ENCODE assay signal across 7 cellular contexts in genomic region chr19:13842294-13843103, GRCh38. TPM values are rescaled to one million over a fixed set of nuclear protein-coding genes. Genes with fewer than 3 reads are reported as not detected.
DNase-seq lines count a peak whose midpoint lies in the region; ATAC-seq and TF ChIP-seq lines count a peak whose summit lies in the region.

No MANE protein-coding gene starts in this region.

- H3K9me3 Mint-ChIP-seq in activated CD4-positive, alpha-beta memory T cell treated with anti-CD3 and anti-CD28 coated beads for 36 hours, result no peaks in the 10 kb centered on the region

- POLR2A ChIA-PET in activated CD4-positive, alpha-beta memory T cell treated with anti-CD3 and anti-CD28 coated beads for 36 hours (lab: Charles Lee), result no interaction called here

- WGBS in lung, 2 donors, result 1% methylated on average over 42 to 94 of the region's 95 CpGs

- in situ Hi-C loops in GM13976 (cut with MboI; ENCODE audit: low sequenced_read_pairs, unreplicated experiment), result no loop called here

- ATAC-seq in lung (ENCODE audit: insufficient read depth, low FRiP score), result peak; percentile 7

- H3K4me3 ChIP-seq in lung, result peak overlapping the region; percentile 88

- intact Hi-C loops in activated CD4-positive, alpha-beta memory T cell treated with anti-CD3 and anti-CD28 coated beads for 36 hours (cut with micrococcal nuclease), result loop anchor here (10.0 kb wide), 1 partner anchor 682 kb away; the partner anchor contains the start of gene TECR

- CTCF ChIA-PET in activated CD4-positive, alpha-beta memory T cell treated with anti-CD3 and anti-CD28 coated beads for 36 hours (lab: Charles Lee), result interaction anchor here (1.2 to 4.3 kb wide), 2 partner anchors 8 to 19 kb away, joined by 4 to 25 read pairs; no protein-coding TSS in a partner anchor

- no peaks in the 10 kb centered on the region for H3K27me3 Mint-ChIP-seq in activated CD4-positive, alpha-beta memory T cell treated with anti-CD3 and anti-CD28 coated beads for 36 hours

- H3K9me3 ChIP-seq in lung (ENCODE audit: control insufficient read depth in 2 of 2, insufficient read depth in 1 of 2, low read length in 1 of 2), result no peaks in the 10 kb centered on the region

- peaks cover 0 to 2% of the 10 kb centered on the region in 2 donors for H3K36me3 ChIP-seq in lung (ENCODE audit: control insufficient read depth in 2 of 2, insufficient read depth in 2 of 2, low read length in 2 of 2)

- H3K36me3 Mint-ChIP-seq in activated CD4-positive, alpha-beta memory T cell treated with anti-CD3 and anti-CD28 coated beads for 36 hours, result peaks cover 37% of the 10 kb centered on the region

- peak overlapping the region; percentile 98 to 99 for H3K27ac ChIP-seq in lung (ENCODE audit: low read depth in 1 of 2, low read length in 1 of 2)

- DNase-seq in GM13976 (ENCODE audit: low spot score) (peak; percentile 88), M059J (ENCODE audit: low read depth) (peak; percentile 85), lung (ENCODE audit: low spot score) (peak; percentile 84), mesenteric fat pad (ENCODE audit: low spot score) (no peak)
- peak; percentile 75 for DNase-seq in activated CD4-positive, alpha-beta memory T cell treated with anti-CD3 and anti-CD28 coated beads for 36 hours
- DNase-seq in effector CD8-positive, alpha-beta T cell (lab: John Stamatoyannopoulos, UW), result peak; percentile 55
- peak; percentile 65 for DNase-seq in stimulated activated naive CD4-positive, alpha-beta T cell treated with Interleukin-2 at 50 U/mL for 16 hours (lab: John Stamatoyannopoulos, UW)

- H3K4me1 Mint-ChIP-seq in activated CD4-positive, alpha-beta memory T cell treated with anti-CD3 and anti-CD28 coated beads for 36 hours (ENCODE audit: low read depth), result peaks cover 34% of the 10 kb centered on the region

- peak overlapping the region; percentile 97 for H3K27ac Mint-ChIP-seq in activated CD4-positive, alpha-beta memory T cell treated with anti-CD3 and anti-CD28 coated beads for 36 hours

- H3K4me1 ChIP-seq in lung (ENCODE audit: control insufficient read depth in 2 of 2, insufficient read depth in 2 of 2, low read length in 2 of 2), result peaks cover 0 to 14% of the 10 kb centered on the region in 2 donors

- no peaks in the 10 kb centered on the region for H3K27me3 ChIP-seq in lung (ENCODE audit: control insufficient read depth, insufficient read depth)

- peak overlapping the region; percentile 91 for H3K4me3 Mint-ChIP-seq in activated CD4-positive, alpha-beta memory T cell treated with anti-CD3 and anti-CD28 coated beads for 36 hours

- TF ChIP-seq CTCF in GM13976 (IDR thresholded peaks at IDR 0.05; ENCODE audit: borderline replicate concordance, control extremely low read depth, extremely low read depth, insufficient read depth, missing control alignments), result peak; percentile 19
- TF ChIP-seq CTCF in lung (IDR thresholded peaks at IDR 0.05; ENCODE audit: control extremely low read depth, extremely low read depth), result no peak

RNA-seq across cellular contexts. Expression of gene NANOS3, which starts 34.4 kb away (rescaled TPM):
- not detected in 2 replicates for total RNA-seq in M059J (2014; rRNA removed; shearing (Covaris generic))
- total RNA-seq in activated CD4-positive, alpha-beta memory T cell treated with anti-CD3 and anti-CD28 coated beads for 36 hours, result 1 to 10 TPM; 1.1 to 2.7 TPM
- total RNA-seq in lung (1 to 10 TPM in 1 of 2 donors, not detected in 1; 1.5 TPM), mesenteric fat pad (not detected)
- polyA plus RNA-seq in lung, result under 1 TPM; 0.81 to 0.82 TPM

RNA-seq across cellular contexts. Expression of gene ZSWIM4, which starts 47.3 kb away (rescaled TPM):
- 3.6 and 12.2 TPM in 2 replicates for total RNA-seq in M059J (2014; rRNA removed; shearing (Covaris generic))
- total RNA-seq in activated CD4-positive, alpha-beta memory T cell treated with anti-CD3 and anti-CD28 coated beads for 36 hours, result 10 to 100 TPM in 1 of 2 experiments, 1 to 10 TPM in 1; 9.2 to 10.2 TPM
- 10 to 100 TPM in 1 of 2 donors, 1 to 10 TPM in 1; 7.6 to 10.5 TPM for total RNA-seq in lung
- polyA plus RNA-seq in lung, result 10 to 100 TPM in 1 of 2 donors, 1 to 10 TPM in 1; 3.7 to 10.0 TPM
- 5.2 TPM for total RNA-seq in mesenteric fat pad
